ENCODE assay signal across 1 cellular context in the genomic region with DNA sequence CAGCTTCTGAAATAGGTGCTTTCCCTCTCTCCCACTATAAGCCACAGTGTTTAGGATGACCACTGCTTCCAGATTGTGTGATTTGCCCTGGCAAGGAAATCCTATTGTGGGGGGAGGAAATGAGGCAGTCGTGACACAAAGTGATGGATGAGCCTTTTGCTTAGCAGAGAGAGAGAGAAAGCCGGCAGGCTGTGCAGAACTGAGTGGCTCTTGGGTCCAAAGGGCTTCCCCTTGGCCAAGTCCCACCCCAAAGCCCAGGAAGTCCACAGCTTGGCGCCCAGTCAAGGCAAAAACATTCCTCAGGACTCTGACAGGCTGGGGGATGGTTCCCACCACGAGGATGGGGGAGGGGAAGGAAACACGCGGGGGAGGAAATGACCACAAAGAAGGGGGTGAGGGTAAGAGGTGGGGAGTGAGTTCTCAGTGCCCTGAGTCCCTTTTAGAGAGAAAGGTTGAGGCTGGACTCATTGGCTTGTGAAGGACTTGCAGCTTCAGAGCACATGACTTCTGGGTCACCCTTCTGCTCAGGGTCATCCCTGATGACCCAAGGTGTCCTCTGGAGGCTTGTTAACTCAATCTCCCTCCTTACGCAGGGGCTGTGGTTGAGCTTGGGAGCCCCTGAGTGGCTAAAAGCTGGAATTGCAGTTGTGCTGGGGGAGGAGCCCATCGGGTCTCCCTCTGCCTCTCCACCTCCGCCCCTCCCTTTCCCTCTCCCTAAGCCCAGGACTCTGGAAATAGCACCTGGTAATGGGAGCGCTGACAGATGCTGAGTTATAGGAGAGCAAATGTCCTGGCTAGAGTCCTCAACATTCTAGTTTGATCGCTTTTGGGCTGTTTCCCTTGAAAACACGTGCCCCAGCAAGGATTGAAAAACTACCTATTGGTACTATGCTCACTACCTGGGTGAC.
TF ChIP-seq lines count a peak whose summit lies in the region.

No MANE protein-coding gene starts in this region.

TF ChIP-seq in K562, 482 proteins besides CTCF, POLR2A, EP300 and RAD21 (continued from another document and continues in another):
- TF ChIP-seq, protein P1, sequence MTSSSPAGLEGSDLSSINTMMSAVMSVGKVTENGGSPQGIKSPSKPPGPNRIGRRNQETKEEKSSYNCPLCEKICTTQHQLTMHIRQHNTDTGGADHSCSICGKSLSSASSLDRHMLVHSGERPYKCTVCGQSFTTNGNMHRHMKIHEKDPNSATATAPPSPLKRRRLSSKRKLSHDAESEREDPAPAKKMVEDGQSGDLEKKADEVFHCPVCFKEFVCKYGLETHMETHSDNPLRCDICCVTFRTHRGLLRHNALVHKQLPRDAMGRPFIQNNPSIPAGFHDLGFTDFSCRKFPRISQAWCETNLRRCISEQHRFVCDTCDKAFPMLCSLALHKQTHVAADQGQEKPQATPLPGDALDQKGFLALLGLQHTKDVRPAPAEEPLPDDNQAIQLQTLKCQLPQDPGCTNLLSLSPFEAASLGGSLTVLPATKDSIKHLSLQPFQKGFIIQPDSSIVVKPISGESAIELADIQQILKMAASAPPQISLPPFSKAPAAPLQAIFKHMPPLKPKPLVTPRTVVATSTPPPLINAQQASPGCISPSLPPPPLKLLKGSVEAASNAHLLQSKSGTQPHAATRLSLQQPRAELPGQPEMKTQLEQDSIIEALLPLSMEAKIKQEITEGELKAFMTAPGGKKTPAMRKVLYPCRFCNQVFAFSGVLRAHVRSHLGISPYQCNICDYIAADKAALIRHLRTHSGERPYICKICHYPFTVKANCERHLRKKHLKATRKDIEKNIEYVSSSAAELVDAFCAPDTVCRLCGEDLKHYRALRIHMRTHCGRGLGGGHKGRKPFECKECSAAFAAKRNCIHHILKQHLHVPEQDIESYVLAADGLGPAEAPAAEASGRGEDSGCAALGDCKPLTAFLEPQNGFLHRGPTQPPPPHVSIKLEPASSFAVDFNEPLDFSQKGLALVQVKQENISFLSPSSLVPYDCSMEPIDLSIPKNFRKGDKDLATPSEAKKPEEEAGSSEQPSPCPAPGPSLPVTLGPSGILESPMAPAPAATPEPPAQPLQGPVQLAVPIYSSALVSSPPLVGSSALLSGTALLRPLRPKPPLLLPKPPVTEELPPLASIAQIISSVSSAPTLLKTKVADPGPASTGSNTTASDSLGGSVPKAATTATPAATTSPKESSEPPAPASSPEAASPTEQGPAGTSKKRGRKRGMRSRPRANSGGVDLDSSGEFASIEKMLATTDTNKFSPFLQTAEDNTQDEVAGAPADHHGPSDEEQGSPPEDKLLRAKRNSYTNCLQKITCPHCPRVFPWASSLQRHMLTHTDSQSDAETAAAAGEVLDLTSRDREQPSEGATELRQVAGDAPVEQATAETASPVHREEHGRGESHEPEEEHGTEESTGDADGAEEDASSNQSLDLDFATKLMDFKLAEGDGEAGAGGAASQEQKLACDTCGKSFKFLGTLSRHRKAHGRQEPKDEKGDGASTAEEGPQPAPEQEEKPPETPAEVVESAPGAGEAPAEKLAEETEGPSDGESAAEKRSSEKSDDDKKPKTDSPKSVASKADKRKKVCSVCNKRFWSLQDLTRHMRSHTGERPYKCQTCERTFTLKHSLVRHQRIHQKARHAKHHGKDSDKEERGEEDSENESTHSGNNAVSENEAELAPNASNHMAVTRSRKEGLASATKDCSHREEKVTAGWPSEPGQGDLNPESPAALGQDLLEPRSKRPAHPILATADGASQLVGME (CRISPR knock-in tag; IDR thresholded peaks at IDR 0.05), result no peak
- TF ChIP-seq WHSC1 (IDR thresholded peaks at IDR 0.05; ENCODE audit: low read length) (no peak), MBD1 (CRISPR knock-in tag; IDR thresholded peaks at IDR 0.05) (no peak), FOSL1 (tag; conservative IDR thresholded peaks at IDR 0.05) (peak; percentile 60; the same call in 1 of the 2 replicates), SNIP1 (IDR thresholded peaks at IDR 0.05; ENCODE audit: low read depth) (no peak), KAT8 (IDR thresholded peaks at IDR 0.05; ENCODE audit: low read depth) (no peak), CHD2 (IDR thresholded peaks at IDR 0.05; ENCODE audit: low read depth, low read length) (no peak), ZSCAN32 (CRISPR knock-in tag; IDR thresholded peaks at IDR 0.05) (no peak), ETV6 (IDR thresholded peaks at IDR 0.05; ENCODE audit: borderline replicate concordance in 1 of 2, low read depth in 2 of 2, low read length in 1 of 2) (peak; percentile 41 to 58; a peak in 1 of 4 replicates), ETV6 (CRISPR knock-in tag; IDR thresholded peaks at IDR 0.05; ENCODE audit: borderline replicate concordance) (no peak), XRCC3 (IDR thresholded peaks at IDR 0.05) (no peak), NR2C1 (IDR thresholded peaks at IDR 0.05) (peak; percentile 89), NR2C1 (tag; IDR thresholded peaks at IDR 0.05) (peak; percentile 91), JUN (IDR thresholded peaks at IDR 0.05; ENCODE audit: borderline replicate concordance, low read depth, low read length) (peak; percentile 71), JUN (CRISPR knock-in tag; IDR thresholded peaks at IDR 0.05; ENCODE audit: borderline replicate concordance) (no peak), ZNF707 (CRISPR knock-in tag; conservative IDR thresholded peaks at IDR 0.05) (no peak), ZFP1 (CRISPR knock-in tag; IDR thresholded peaks at IDR 0.05) (no peak), TOE1 (IDR thresholded peaks at IDR 0.05; ENCODE audit: borderline replicate concordance) (peak; percentile 85), TOE1 (CRISPR knock-in tag; IDR thresholded peaks at IDR 0.05; ENCODE audit: borderline replicate concordance, low read depth) (no peak), MAFK (IDR thresholded peaks at IDR 0.05; ENCODE audit: low read length) (no peak), ZNF764 (CRISPR knock-in tag; IDR thresholded peaks at IDR 0.05; ENCODE audit: low read depth) (no peak), TBP (optimal IDR thresholded peaks at IDR 0.05; ENCODE audit: low read depth, low read length) (no peak), SRSF1 (IDR thresholded peaks at IDR 0.05; ENCODE audit: low read depth, low read length) (no peak), PTRF (tag; IDR thresholded peaks at IDR 0.05) (no peak), ZNF583 (CRISPR knock-in tag; IDR thresholded peaks at IDR 0.05) (peak; percentile 56; the same call in 1 of the 2 replicates), TAF15 (IDR thresholded peaks at IDR 0.05; ENCODE audit: low read depth, low read length) (no peak), GTF2E2 (tag; IDR thresholded peaks at IDR 0.05) (no peak), NCOA6 (IDR thresholded peaks at IDR 0.05) (no peak), MLLT1 (IDR thresholded peaks at IDR 0.05) (peak in 1 of 2 experiments; percentile 78; a peak in 2 of 4 replicates), ZFPM2 (CRISPR knock-in tag; IDR thresholded peaks at IDR 0.05) (no peak), RCOR1 (IDR thresholded peaks at IDR 0.05; ENCODE audit: borderline replicate concordance in 1 of 2, low read depth in 2 of 2, low read length in 2 of 2) (peak in 1 of 2 experiments; percentile 82; a peak in 2 of 4 replicates), ZNF76 (CRISPR knock-in tag; IDR thresholded peaks at IDR 0.05; ENCODE audit: borderline replicate concordance) (peak; percentile 36; the same call in 1 of the 2 replicates), ZBTB49 (CRISPR knock-in tag; IDR thresholded peaks at IDR 0.05; ENCODE audit: borderline replicate concordance) (no peak)
- TF ChIP-seq, protein P2, sequence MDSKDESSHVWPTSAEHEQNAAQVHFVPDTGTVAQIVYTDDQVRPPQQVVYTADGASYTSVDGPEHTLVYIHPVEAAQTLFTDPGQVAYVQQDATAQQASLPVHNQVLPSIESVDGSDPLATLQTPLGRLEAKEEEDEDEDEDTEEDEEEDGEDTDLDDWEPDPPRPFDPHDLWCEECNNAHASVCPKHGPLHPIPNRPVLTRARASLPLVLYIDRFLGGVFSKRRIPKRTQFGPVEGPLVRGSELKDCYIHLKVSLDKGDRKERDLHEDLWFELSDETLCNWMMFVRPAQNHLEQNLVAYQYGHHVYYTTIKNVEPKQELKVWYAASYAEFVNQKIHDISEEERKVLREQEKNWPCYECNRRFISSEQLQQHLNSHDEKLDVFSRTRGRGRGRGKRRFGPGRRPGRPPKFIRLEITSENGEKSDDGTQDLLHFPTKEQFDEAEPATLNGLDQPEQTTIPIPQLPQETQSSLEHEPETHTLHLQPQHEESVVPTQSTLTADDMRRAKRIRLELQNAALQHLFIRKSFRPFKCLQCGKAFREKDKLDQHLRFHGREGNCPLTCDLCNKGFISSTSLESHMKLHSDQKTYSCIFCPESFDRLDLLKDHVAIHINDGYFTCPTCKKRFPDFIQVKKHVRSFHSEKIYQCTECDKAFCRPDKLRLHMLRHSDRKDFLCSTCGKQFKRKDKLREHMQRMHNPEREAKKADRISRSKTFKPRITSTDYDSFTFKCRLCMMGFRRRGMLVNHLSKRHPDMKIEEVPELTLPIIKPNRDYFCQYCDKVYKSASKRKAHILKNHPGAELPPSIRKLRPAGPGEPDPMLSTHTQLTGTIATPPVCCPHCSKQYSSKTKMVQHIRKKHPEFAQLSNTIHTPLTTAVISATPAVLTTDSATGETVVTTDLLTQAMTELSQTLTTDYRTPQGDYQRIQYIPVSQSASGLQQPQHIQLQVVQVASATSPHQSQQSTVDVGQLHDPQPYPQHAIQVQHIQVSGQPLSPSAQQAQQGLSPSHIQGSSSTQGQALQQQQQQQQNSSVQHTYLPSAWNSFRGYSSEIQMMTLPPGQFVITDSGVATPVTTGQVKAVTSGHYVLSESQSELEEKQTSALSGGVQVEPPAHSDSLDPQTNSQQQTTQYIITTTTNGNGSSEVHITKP (IDR thresholded peaks at IDR 0.05; ENCODE audit: partially characterized antibody), result peak; percentile 74
- TF ChIP-seq, protein P3, sequence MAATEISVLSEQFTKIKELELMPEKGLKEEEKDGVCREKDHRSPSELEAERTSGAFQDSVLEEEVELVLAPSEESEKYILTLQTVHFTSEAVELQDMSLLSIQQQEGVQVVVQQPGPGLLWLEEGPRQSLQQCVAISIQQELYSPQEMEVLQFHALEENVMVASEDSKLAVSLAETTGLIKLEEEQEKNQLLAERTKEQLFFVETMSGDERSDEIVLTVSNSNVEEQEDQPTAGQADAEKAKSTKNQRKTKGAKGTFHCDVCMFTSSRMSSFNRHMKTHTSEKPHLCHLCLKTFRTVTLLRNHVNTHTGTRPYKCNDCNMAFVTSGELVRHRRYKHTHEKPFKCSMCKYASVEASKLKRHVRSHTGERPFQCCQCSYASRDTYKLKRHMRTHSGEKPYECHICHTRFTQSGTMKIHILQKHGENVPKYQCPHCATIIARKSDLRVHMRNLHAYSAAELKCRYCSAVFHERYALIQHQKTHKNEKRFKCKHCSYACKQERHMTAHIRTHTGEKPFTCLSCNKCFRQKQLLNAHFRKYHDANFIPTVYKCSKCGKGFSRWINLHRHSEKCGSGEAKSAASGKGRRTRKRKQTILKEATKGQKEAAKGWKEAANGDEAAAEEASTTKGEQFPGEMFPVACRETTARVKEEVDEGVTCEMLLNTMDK (IDR thresholded peaks at IDR 0.05; ENCODE audit: borderline replicate concordance, insufficient read depth, low read depth, low read length, poor library complexity, severe bottlenecking), result no peak
- TF ChIP-seq, protein P4, sequence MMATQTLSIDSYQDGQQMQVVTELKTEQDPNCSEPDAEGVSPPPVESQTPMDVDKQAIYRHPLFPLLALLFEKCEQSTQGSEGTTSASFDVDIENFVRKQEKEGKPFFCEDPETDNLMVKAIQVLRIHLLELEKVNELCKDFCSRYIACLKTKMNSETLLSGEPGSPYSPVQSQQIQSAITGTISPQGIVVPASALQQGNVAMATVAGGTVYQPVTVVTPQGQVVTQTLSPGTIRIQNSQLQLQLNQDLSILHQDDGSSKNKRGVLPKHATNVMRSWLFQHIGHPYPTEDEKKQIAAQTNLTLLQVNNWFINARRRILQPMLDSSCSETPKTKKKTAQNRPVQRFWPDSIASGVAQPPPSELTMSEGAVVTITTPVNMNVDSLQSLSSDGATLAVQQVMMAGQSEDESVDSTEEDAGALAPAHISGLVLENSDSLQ (IDR thresholded peaks at IDR 0.05), result peak; percentile 93
